36 cellular contexts compared by ENCODE assay signal in the genomic region with DNA sequence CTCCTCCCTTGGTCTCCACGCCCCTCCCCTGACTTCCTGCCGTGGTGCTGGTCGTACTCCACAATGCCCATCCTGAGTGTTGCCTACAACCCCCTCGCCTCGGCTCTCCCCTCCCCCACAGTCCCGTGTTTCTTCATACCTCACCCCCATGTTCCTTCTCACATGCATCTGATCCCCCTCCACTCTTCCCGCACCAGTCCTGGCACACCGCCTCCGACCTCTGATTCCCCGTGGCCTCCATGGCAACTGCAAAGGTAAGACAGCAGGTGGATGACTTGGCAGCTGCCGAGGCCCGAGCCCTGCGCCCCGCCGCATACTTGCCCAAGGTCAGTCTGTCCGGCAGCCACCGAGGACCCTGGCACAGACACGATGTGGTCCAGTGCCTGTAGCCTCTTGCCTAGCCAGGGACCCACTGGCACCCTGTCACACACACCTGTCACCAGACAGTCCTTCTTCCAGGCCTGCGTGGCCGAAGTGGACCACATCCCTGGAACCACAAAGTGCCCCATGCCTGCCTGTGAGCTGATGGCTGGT. TPM values are rescaled to one million over a fixed set of nuclear protein-coding genes. Genes with fewer than 3 reads are reported as not detected.
"Had no signal": no experiment of that assay in that cellular context is flagged by ENCODE, and none has a peak within 500 bp of the region (broad histone marks: within the 10 kb centered on the region; RNA-seq: fewer than 3 reads in every experiment).

No MANE protein-coding gene starts in this region.

- H3K36me3 ChIP-seq: adrenal gland had no signal

- H3K4me1 Mint-ChIP-seq: activated B cell treated with CpG ODN at 0.5 μM for 24 hours, brain had no signal

- DNase-seq: activated B cell treated with CpG ODN at 0.5 μM for 24 hours; activated CD4-positive, alpha-beta memory T cell treated with anti-CD3 and anti-CD28 coated beads for 36 hours; activated CD4-positive, alpha-beta T cell treated with anti-CD3 and anti-CD28 coated beads for 4 hours; activated CD4-positive, alpha-beta T cell treated with anti-CD3 and anti-CD28 coated beads, Interleukin-2, amount 50 U/mL, for 1 hour; activated CD4-positive, CD25-positive, alpha-beta regulatory T cell treated with anti-CD3 and anti-CD28 coated beads, Interleukin-2, amount 50 U/mL, for 72 hours; activated CD8-positive, alpha-beta memory T cell treated with anti-CD3 and anti-CD28 coated beads, Interleukin-2, amount 50 U/mL, for 4 hours; activated gamma-delta T cell treated with Interleukin-2 at 50 U/mL for 16 hours; activated naive CD4-positive, alpha-beta T cell treated with anti-CD3 and anti-CD28 coated beads for 36 hours; activated T-cell treated with anti-CD3 and anti-CD28 coated beads for 4 hours; activated T-cell treated with anti-CD3 and anti-CD28 coated beads, Interleukin-2, amount 50 U/mL, for 4 hours; adrenal gland; NCI-H1092 treated with DMSO at 0.1 percent for 48 hours; NCI-H146; NCI-H187; NCI-H2029 treated with DMSO at 0.1 percent for 48 hours; NCI-H2107; NCI-H226; NCI-H446 treated with DMSO at 0.1 percent for 48 hours; NCI-H524; PC-9; SIG-M5; T-cell; T-helper 2 cell; T-helper 9 cell had no signal

- H3K9me3 Mint-ChIP-seq: activated B cell treated with CpG ODN at 0.5 μM for 24 hours; activated CD4-positive, alpha-beta memory T cell treated with anti-CD3 and anti-CD28 coated beads for 36 hours; activated naive CD4-positive, alpha-beta T cell treated with anti-CD3 and anti-CD28 coated beads for 36 hours; activated naive CD4-positive, alpha-beta T cell treated with anti-CD3 and anti-CD28 coated beads, Interleukin-2, amount 50 U/mL, for 72 hours; activated T-cell treated with anti-CD3 and anti-CD28 coated beads, Interleukin-2, amount 50 U/mL, for 4 hours; activated T-helper 1 cell treated with anti-CD3 and anti-CD28 coated beads, Interleukin-12 subunit alpha, Interleukin-12 subunit beta, Interleukin-2, Interleukin-4 antibody, amounts not matched to agents 30 ng/mL and 10 ng/mL and 1 ng/mL, durations not matched to agents 14 hours and 24 hours and 36 hours; brain; T-cell had no signal

- H3K27me3 ChIP-seq: adrenal gland had no signal

- H3K27ac Mint-ChIP-seq: activated B cell treated with CpG ODN at 0.5 μM for 24 hours; activated CD4-positive, alpha-beta memory T cell treated with anti-CD3 and anti-CD28 coated beads for 36 hours; activated naive CD4-positive, alpha-beta T cell treated with anti-CD3 and anti-CD28 coated beads for 36 hours; activated T-helper 1 cell treated with anti-CD3 and anti-CD28 coated beads, Interleukin-12 subunit alpha, Interleukin-12 subunit beta, Interleukin-2, Interleukin-4 antibody, amounts not matched to agents 30 ng/mL and 10 ng/mL and 1 ng/mL, durations not matched to agents 14 hours and 24 hours and 36 hours; brain; T-cell had no signal

- ATAC-seq: activated naive CD4-positive, alpha-beta T cell treated with anti-CD3 and anti-CD28 coated beads, Interleukin-2, amount 50 U/mL, for 72 hours; activated T-cell treated with anti-CD3 and anti-CD28 coated beads, Interleukin-2, amount 50 U/mL, for 4 hours; Right ventricle myocardium inferior; SK-N-SH treated with all-trans-retinoic acid at 6 μM for 48 hours; T-cell had no signal

- H3K4me3 Mint-ChIP-seq: activated B cell treated with CpG ODN at 0.5 μM for 24 hours; activated CD4-positive, alpha-beta memory T cell treated with anti-CD3 and anti-CD28 coated beads for 36 hours; activated naive CD4-positive, alpha-beta T cell treated with anti-CD3 and anti-CD28 coated beads for 36 hours; activated T-cell treated with anti-CD3 and anti-CD28 coated beads, Interleukin-2, amount 50 U/mL, for 4 hours; activated T-helper 1 cell treated with anti-CD3 and anti-CD28 coated beads, Interleukin-12 subunit alpha, Interleukin-12 subunit beta, Interleukin-2, Interleukin-4 antibody, amounts not matched to agents 30 ng/mL and 10 ng/mL and 1 ng/mL, durations not matched to agents 14 hours and 24 hours and 36 hours; brain; T-cell had no signal

- H3K36me3 Mint-ChIP-seq: activated CD4-positive, alpha-beta memory T cell treated with anti-CD3 and anti-CD28 coated beads for 36 hours; activated naive CD4-positive, alpha-beta T cell treated with anti-CD3 and anti-CD28 coated beads, Interleukin-2, amount 50 U/mL, for 72 hours; brain; T-cell had no signal

- H3K4me1 ChIP-seq: adrenal gland had no signal

- H3K4me2 ChIP-seq: PC-9 had no signal

- H3K27ac ChIP-seq: adrenal gland, PC-9, RWPE1, VCaP had no signal

- FAIRE-seq: bronchial epithelial cell, colon, RCC 7860 had no signal

- H3K9me3 ChIP-seq: adrenal gland had no signal

- H2AFZ ChIP-seq: PC-9 had no signal

- H3K4me3 ChIP-seq: adrenal gland, PC-9 had no signal

RNA-seq across cellular contexts. Expression of gene SYNE4, which starts 29.7 kb away (rescaled TPM):
- total RNA-seq: M059J, SK-MEL-5 had no signal
